Comparison of ENCODE assay signal across 8 cellular contexts in genomic region chr10:125593644-125594043, GRCh38.
"Had no signal": no experiment of that assay in that cellular context is flagged by ENCODE, and none has a peak within 500 bp of the region (broad histone marks: within the 10 kb centered on the region; RNA-seq: fewer than 3 reads in every experiment).

No MANE protein-coding gene starts in this region.

- H3K4me1 Mint-ChIP-seq: IgD-negative memory B cell had no signal

- H3K4me2 ChIP-seq: KMS-11 had no signal

- H3K4me3 Mint-ChIP-seq: H9, IgD-negative memory B cell had no signal

- H3K27ac ChIP-seq: KMS-11 had no signal

- H3K36me3 Mint-ChIP-seq: IgD-negative memory B cell had no signal

- DNase-seq: GOT3, H9, HCEC 1CT, KBM-7 had no signal

- FAIRE-seq: H54, HTR-8/SVneo had no signal

- H3K9ac ChIP-seq: KMS-11 had no signal

- H3K27ac Mint-ChIP-seq: H9, IgD-negative memory B cell had no signal
